In genomic region chr17:78947235-78948153, GRCh38 we compare ENCODE assay signal across 1 cellular context.
TF ChIP-seq lines count a peak whose summit lies in the region.

No MANE protein-coding gene starts in this region.

TF ChIP-seq in HepG2, 621 proteins besides CTCF, POLR2A, EP300 and RAD21 (continues in another document):
- TF ChIP-seq MBNL3 (CRISPR knock-in tag; conservative IDR thresholded peaks at IDR 0.05) (no peak), ATF5 (CRISPR knock-in tag; IDR thresholded peaks at IDR 0.05; ENCODE audit: low read depth) (no peak), AGO2 (optimal IDR thresholded peaks at IDR 0.05; ENCODE audit: low read depth, low read length) (no peak), RFXANK (CRISPR knock-in tag; IDR thresholded peaks at IDR 0.05) (no peak), ZNF142 (CRISPR knock-in tag; IDR thresholded peaks at IDR 0.05) (no peak), ZKSCAN5 (CRISPR knock-in tag; IDR thresholded peaks at IDR 0.05) (no peak), AGO1 (IDR thresholded peaks at IDR 0.05; ENCODE audit: low read depth, low read length, poor library complexity, severe bottlenecking) (no peak), ATF7 (IDR thresholded peaks at IDR 0.05) (no peak), ATF7 (CRISPR knock-in tag; IDR thresholded peaks at IDR 0.05) (no peak), SOX13 (IDR thresholded peaks at IDR 0.05) (no peak), SOX13 (CRISPR knock-in tag; conservative IDR thresholded peaks at IDR 0.05 in 1 of 2, IDR thresholded peaks at IDR 0.05 in 1 of 2) (peak in 1 of 2 experiments; percentile 72; a peak in 2 of 4 replicates), NAIF1 (CRISPR knock-in tag; IDR thresholded peaks at IDR 0.05; ENCODE audit: borderline replicate concordance) (no peak), ZNF34 (CRISPR knock-in tag; IDR thresholded peaks at IDR 0.05; ENCODE audit: borderline replicate concordance) (no peak), TBX2 (CRISPR knock-in tag; IDR thresholded peaks at IDR 0.05; ENCODE audit: borderline replicate concordance) (peak; percentile 58; the same call in 1 of the 2 replicates), ZNF616 (CRISPR knock-in tag; IDR thresholded peaks at IDR 0.05; ENCODE audit: low read depth) (no peak), SMAD9 (CRISPR knock-in tag; IDR thresholded peaks at IDR 0.05) (no peak), IKZF4 (CRISPR knock-in tag; IDR thresholded peaks at IDR 0.05; ENCODE audit: borderline replicate concordance, low read depth, not compliant biosample characterization) (no peak), ZSCAN29 (CRISPR knock-in tag; conservative IDR thresholded peaks at IDR 0.05) (no peak), ZNF850 (CRISPR knock-in tag; conservative IDR thresholded peaks at IDR 0.05) (no peak), NR2F2 (IDR thresholded peaks at IDR 0.05; ENCODE audit: borderline replicate concordance, low read depth) (0 out of 2 replicates have a peak, but pooled peaks have one; percentile 30), ATF1 (CRISPR knock-in tag; IDR thresholded peaks at IDR 0.05) (no peak), ZBTB37 (CRISPR knock-in tag; IDR thresholded peaks at IDR 0.05) (no peak), NKX3-1 (CRISPR knock-in tag; IDR thresholded peaks at IDR 0.05) (no peak), NFIC (IDR thresholded peaks at IDR 0.05; ENCODE audit: low read length) (no peak), CHD2 (IDR thresholded peaks at IDR 0.05; ENCODE audit: low read depth, low read length) (no peak), CBX5 (CRISPR knock-in tag; IDR thresholded peaks at IDR 0.05; ENCODE audit: borderline replicate concordance) (no peak), RCOR2 (CRISPR knock-in tag; IDR thresholded peaks at IDR 0.05) (no peak), ZMAT3 (CRISPR knock-in tag; conservative IDR thresholded peaks at IDR 0.05) (no peak), SOX6 (IDR thresholded peaks at IDR 0.05) (no peak), SOX6 (CRISPR knock-in tag; IDR thresholded peaks at IDR 0.05) (peak; percentile 57), MTA3 (CRISPR knock-in tag; IDR thresholded peaks at IDR 0.05) (no peak), HDAC1 (CRISPR knock-in tag; IDR thresholded peaks at IDR 0.05) (no peak; the same call in 1 of the 2 replicates), ZNF577 (CRISPR knock-in tag; IDR thresholded peaks at IDR 0.05; ENCODE audit: borderline replicate concordance, low read depth) (no peak), SMARCE1 (IDR thresholded peaks at IDR 0.05; ENCODE audit: borderline replicate concordance) (no peak), ZNF510 (CRISPR knock-in tag; IDR thresholded peaks at IDR 0.05; ENCODE audit: low read depth) (no peak), PHF21A (CRISPR knock-in tag; IDR thresholded peaks at IDR 0.05) (0 out of 2 replicates have a peak, but pooled peaks have one; percentile 38), ZNF709 (CRISPR knock-in tag; IDR thresholded peaks at IDR 0.05) (no peak), EED (CRISPR knock-in tag; IDR thresholded peaks at IDR 0.05) (no peak), ARNTL (CRISPR knock-in tag; IDR thresholded peaks at IDR 0.05) (no peak), HCFC1 (IDR thresholded peaks at IDR 0.05; ENCODE audit: low read depth, low read length) (no peak), RARA (CRISPR knock-in tag; IDR thresholded peaks at IDR 0.05) (peak; percentile 95), PREB (CRISPR knock-in tag; IDR thresholded peaks at IDR 0.05) (no peak), MXD1 (CRISPR knock-in tag; IDR thresholded peaks at IDR 0.05) (no peak), GABPB1 (CRISPR knock-in tag; IDR thresholded peaks at IDR 0.05) (0 out of 2 replicates have a peak, but pooled peaks have one; percentile 20), ATAD3A (CRISPR knock-in tag; IDR thresholded peaks at IDR 0.05) (no peak), TOPORS (CRISPR knock-in tag; IDR thresholded peaks at IDR 0.05) (no peak), KAT7 (CRISPR knock-in tag; IDR thresholded peaks at IDR 0.05; ENCODE audit: borderline replicate concordance) (no peak)
- TF ChIP-seq, protein P1, sequence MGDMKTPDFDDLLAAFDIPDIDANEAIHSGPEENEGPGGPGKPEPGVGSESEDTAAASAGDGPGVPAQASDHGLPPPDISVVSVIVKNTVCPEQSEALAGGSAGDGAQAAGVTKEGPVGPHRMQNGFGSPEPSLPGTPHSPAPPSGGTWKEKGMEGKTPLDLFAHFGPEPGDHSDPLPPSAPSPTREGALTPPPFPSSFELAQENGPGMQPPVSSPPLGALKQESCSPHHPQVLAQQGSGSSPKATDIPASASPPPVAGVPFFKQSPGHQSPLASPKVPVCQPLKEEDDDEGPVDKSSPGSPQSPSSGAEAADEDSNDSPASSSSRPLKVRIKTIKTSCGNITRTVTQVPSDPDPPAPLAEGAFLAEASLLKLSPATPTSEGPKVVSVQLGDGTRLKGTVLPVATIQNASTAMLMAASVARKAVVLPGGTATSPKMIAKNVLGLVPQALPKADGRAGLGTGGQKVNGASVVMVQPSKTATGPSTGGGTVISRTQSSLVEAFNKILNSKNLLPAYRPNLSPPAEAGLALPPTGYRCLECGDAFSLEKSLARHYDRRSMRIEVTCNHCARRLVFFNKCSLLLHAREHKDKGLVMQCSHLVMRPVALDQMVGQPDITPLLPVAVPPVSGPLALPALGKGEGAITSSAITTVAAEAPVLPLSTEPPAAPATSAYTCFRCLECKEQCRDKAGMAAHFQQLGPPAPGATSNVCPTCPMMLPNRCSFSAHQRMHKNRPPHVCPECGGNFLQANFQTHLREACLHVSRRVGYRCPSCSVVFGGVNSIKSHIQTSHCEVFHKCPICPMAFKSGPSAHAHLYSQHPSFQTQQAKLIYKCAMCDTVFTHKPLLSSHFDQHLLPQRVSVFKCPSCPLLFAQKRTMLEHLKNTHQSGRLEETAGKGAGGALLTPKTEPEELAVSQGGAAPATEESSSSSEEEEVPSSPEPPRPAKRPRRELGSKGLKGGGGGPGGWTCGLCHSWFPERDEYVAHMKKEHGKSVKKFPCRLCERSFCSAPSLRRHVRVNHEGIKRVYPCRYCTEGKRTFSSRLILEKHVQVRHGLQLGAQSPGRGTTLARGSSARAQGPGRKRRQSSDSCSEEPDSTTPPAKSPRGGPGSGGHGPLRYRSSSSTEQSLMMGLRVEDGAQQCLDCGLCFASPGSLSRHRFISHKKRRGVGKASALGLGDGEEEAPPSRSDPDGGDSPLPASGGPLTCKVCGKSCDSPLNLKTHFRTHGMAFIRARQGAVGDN (CRISPR knock-in tag; IDR thresholded peaks at IDR 0.05), result peak; percentile 50
- TF ChIP-seq, protein P2, sequence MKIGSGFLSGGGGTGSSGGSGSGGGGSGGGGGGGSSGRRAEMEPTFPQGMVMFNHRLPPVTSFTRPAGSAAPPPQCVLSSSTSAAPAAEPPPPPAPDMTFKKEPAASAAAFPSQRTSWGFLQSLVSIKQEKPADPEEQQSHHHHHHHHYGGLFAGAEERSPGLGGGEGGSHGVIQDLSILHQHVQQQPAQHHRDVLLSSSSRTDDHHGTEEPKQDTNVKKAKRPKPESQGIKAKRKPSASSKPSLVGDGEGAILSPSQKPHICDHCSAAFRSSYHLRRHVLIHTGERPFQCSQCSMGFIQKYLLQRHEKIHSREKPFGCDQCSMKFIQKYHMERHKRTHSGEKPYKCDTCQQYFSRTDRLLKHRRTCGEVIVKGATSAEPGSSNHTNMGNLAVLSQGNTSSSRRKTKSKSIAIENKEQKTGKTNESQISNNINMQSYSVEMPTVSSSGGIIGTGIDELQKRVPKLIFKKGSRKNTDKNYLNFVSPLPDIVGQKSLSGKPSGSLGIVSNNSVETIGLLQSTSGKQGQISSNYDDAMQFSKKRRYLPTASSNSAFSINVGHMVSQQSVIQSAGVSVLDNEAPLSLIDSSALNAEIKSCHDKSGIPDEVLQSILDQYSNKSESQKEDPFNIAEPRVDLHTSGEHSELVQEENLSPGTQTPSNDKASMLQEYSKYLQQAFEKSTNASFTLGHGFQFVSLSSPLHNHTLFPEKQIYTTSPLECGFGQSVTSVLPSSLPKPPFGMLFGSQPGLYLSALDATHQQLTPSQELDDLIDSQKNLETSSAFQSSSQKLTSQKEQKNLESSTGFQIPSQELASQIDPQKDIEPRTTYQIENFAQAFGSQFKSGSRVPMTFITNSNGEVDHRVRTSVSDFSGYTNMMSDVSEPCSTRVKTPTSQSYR (CRISPR knock-in tag; IDR thresholded peaks at IDR 0.05; ENCODE audit: borderline replicate concordance), result peak; percentile 93
- TF ChIP-seq, protein P3, sequence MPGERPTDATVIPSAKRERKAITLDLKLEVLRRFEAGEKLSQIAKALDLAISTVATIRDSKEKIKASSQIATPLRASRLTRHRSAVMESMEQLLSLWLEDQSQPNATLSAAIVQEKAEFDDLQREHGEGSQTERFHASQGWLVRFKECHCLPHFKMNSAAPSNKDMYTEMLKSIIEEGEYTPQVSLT (CRISPR knock-in tag; IDR thresholded peaks at IDR 0.05; ENCODE audit: borderline replicate concordance, low read depth), result no peak
